In genomic region chr19:55599468-55600335, GRCh38 we compare ENCODE assay signal across 1 cellular context.
TF ChIP-seq lines count a peak whose summit lies in the region.

TSS of gene FIZ1 (minus strand) at chr19:55599517. CDS start at chr19:55597865, 1,652 bp downstream.
TSS of gene ZNF524 (plus strand) at chr19:55600288. CDS start at chr19:55602113, 1,825 bp downstream.

TF ChIP-seq in HEK293, 187 proteins besides CTCF, POLR2A, EP300 and RAD21 (continued from another document and continues in another):
- no peak for TF ChIP-seq INSM2 (tag by site-specific recombination; IDR thresholded peaks at IDR 0.05)
- TF ChIP-seq ZNF629 (tag by site-specific recombination; IDR thresholded peaks at IDR 0.05) = peak; percentile 83
- TF ChIP-seq, protein P1, sequence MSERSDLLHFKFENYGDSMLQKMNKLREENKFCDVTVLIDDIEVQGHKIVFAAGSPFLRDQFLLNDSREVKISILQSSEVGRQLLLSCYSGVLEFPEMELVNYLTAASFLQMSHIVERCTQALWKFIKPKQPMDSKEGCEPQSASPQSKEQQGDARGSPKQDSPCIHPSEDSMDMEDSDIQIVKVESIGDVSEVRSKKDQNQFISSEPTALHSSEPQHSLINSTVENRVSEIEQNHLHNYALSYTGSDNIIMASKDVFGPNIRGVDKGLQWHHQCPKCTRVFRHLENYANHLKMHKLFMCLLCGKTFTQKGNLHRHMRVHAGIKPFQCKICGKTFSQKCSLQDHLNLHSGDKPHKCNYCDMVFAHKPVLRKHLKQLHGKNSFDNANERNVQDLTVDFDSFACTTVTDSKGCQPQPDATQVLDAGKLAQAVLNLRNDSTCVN (tag by site-specific recombination; optimal IDR thresholded peaks at IDR 0.05) = peak; percentile 86
- TF ChIP-seq ZNF501 (tag by site-specific recombination; IDR thresholded peaks at IDR 0.05) = peak; percentile 15
- TF ChIP-seq ZNF600 (tag by site-specific recombination; IDR thresholded peaks at IDR 0.05) = no peak
- TF ChIP-seq, protein P2, sequence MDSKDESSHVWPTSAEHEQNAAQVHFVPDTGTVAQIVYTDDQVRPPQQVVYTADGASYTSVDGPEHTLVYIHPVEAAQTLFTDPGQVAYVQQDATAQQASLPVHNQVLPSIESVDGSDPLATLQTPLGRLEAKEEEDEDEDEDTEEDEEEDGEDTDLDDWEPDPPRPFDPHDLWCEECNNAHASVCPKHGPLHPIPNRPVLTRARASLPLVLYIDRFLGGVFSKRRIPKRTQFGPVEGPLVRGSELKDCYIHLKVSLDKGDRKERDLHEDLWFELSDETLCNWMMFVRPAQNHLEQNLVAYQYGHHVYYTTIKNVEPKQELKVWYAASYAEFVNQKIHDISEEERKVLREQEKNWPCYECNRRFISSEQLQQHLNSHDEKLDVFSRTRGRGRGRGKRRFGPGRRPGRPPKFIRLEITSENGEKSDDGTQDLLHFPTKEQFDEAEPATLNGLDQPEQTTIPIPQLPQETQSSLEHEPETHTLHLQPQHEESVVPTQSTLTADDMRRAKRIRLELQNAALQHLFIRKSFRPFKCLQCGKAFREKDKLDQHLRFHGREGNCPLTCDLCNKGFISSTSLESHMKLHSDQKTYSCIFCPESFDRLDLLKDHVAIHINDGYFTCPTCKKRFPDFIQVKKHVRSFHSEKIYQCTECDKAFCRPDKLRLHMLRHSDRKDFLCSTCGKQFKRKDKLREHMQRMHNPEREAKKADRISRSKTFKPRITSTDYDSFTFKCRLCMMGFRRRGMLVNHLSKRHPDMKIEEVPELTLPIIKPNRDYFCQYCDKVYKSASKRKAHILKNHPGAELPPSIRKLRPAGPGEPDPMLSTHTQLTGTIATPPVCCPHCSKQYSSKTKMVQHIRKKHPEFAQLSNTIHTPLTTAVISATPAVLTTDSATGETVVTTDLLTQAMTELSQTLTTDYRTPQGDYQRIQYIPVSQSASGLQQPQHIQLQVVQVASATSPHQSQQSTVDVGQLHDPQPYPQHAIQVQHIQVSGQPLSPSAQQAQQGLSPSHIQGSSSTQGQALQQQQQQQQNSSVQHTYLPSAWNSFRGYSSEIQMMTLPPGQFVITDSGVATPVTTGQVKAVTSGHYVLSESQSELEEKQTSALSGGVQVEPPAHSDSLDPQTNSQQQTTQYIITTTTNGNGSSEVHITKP (tag by site-specific recombination; IDR thresholded peaks at IDR 0.05) = peak; percentile 80
- peak; percentile 51; the same call in 1 of the 2 replicates for TF ChIP-seq ZNF843 (tag by site-specific recombination; IDR thresholded peaks at IDR 0.05)
- no peak for TF ChIP-seq ZNF175 (tag by site-specific recombination; IDR thresholded peaks at IDR 0.05)
- no peak; the same call in 1 of the 2 replicates for TF ChIP-seq ZSCAN16 (tag by site-specific recombination; IDR thresholded peaks at IDR 0.05)
- TF ChIP-seq ZNF155 (tag by site-specific recombination; IDR thresholded peaks at IDR 0.05) = no peak
- TF ChIP-seq ZNF544 (tag by site-specific recombination; IDR thresholded peaks at IDR 0.05) = no peak
- no peak for TF ChIP-seq ZNF174 (tag by site-specific recombination; IDR thresholded peaks at IDR 0.05)
- TF ChIP-seq ZNF660 (tag by site-specific recombination; IDR thresholded peaks at IDR 0.05) = peak; percentile 76
- TF ChIP-seq ZNF2 (tag by site-specific recombination; IDR thresholded peaks at IDR 0.05) = peak; percentile 68; the same call in 1 of the 2 replicates
- TF ChIP-seq TCF7L2 (IDR thresholded peaks at IDR 0.05; ENCODE audit: borderline replicate concordance, low read depth, low read length) = no peak
- peak; percentile 98 for TF ChIP-seq PATZ1 (tag by site-specific recombination; IDR thresholded peaks at IDR 0.05)
- peak; percentile 68; the same call in 1 of the 2 replicates for TF ChIP-seq ZFP37 (tag by site-specific recombination; IDR thresholded peaks at IDR 0.05)
- TF ChIP-seq ZNF26 (tag by site-specific recombination; IDR thresholded peaks at IDR 0.05) = no peak
- no peak for TF ChIP-seq ZNF23 (tag by site-specific recombination; IDR thresholded peaks at IDR 0.05; ENCODE audit: borderline replicate concordance)
- peak; percentile 62 for TF ChIP-seq ZNF513 (tag by site-specific recombination; IDR thresholded peaks at IDR 0.05)
- TF ChIP-seq ZNF239 (tag by site-specific recombination; IDR thresholded peaks at IDR 0.05) = no peak
- TF ChIP-seq MYNN (tag by site-specific recombination; IDR thresholded peaks at IDR 0.05; ENCODE audit: borderline replicate concordance) = no peak
- no peak for TF ChIP-seq ZNF16 (tag by site-specific recombination; IDR thresholded peaks at IDR 0.05; ENCODE audit: low read depth)
- TF ChIP-seq SETDB1 (IDR thresholded peaks at IDR 0.05; ENCODE audit: insufficient read length, low read length) = no peak
- no peak for TF ChIP-seq ZNF266 (tag by site-specific recombination; IDR thresholded peaks at IDR 0.05; ENCODE audit: low read depth)
- TF ChIP-seq ZNF639 (tag by site-specific recombination; IDR thresholded peaks at IDR 0.05) = peak; percentile 76
- peak; percentile 81 for TF ChIP-seq ZFHX2 (tag by site-specific recombination; conservative IDR thresholded peaks at IDR 0.05)
- no peak for TF ChIP-seq ZNF473 (tag by site-specific recombination; IDR thresholded peaks at IDR 0.05)
- no peak for TF ChIP-seq ZNF530 (tag by site-specific recombination; IDR thresholded peaks at IDR 0.05; ENCODE audit: low read depth)
- TF ChIP-seq, protein P3, sequence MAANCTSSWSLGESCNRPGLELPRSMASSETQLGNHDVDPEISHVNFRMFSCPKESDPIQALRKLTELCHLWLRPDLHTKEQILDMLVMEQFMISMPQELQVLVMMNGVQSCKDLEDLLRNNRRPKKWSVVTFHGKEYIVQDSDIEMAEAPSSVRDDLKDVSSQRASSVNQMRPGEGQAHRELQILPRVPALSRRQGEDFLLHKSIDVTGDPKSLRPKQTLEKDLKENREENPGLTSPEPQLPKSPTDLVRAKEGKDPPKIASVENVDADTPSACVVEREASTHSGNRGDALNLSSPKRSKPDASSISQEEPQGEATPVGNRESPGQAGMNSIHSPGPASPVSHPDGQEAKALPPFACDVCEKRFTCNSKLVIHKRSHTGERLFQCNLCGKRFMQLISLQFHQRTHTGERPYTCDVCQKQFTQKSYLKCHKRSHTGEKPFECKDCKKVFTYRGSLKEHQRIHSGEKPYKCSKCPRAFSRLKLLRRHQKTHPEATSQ (tag by site-specific recombination; IDR thresholded peaks at IDR 0.05) = 0 out of 2 replicates have a peak, but pooled peaks have one; percentile 58
- TF ChIP-seq BCL11A (tag by site-specific recombination; IDR thresholded peaks at IDR 0.05; ENCODE audit: low read depth) = no peak
- TF ChIP-seq, protein P4, sequence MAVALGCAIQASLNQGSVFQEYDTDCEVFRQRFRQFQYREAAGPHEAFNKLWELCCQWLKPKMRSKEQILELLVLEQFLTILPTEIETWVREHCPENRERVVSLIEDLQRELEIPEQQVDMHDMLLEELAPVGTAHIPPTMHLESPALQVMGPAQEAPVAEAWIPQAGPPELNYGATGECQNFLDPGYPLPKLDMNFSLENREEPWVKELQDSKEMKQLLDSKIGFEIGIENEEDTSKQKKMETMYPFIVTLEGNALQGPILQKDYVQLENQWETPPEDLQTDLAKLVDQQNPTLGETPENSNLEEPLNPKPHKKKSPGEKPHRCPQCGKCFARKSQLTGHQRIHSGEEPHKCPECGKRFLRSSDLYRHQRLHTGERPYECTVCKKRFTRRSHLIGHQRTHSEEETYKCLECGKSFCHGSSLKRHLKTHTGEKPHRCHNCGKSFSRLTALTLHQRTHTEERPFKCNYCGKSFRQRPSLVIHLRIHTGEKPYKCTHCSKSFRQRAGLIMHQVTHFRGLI (tag by site-specific recombination; IDR thresholded peaks at IDR 0.05) = 0 out of 2 replicates have a peak, but pooled peaks have one; percentile 31
- TF ChIP-seq ZNF366 (tag by site-specific recombination; conservative IDR thresholded peaks at IDR 0.05) = peak; percentile 100
- peak; percentile 97 for TF ChIP-seq KLF7 (tag by site-specific recombination; IDR thresholded peaks at IDR 0.05; ENCODE audit: borderline replicate concordance)
- TF ChIP-seq, protein P5, sequence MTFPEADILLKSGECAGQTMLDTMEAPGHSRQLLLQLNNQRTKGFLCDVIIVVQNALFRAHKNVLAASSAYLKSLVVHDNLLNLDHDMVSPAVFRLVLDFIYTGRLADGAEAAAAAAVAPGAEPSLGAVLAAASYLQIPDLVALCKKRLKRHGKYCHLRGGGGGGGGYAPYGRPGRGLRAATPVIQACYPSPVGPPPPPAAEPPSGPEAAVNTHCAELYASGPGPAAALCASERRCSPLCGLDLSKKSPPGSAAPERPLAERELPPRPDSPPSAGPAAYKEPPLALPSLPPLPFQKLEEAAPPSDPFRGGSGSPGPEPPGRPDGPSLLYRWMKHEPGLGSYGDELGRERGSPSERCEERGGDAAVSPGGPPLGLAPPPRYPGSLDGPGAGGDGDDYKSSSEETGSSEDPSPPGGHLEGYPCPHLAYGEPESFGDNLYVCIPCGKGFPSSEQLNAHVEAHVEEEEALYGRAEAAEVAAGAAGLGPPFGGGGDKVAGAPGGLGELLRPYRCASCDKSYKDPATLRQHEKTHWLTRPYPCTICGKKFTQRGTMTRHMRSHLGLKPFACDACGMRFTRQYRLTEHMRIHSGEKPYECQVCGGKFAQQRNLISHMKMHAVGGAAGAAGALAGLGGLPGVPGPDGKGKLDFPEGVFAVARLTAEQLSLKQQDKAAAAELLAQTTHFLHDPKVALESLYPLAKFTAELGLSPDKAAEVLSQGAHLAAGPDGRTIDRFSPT (tag by site-specific recombination; IDR thresholded peaks at IDR 0.05) = peak; percentile 66; the same call in 1 of the 2 replicates
- peak; percentile 39; the same call in 1 of the 2 replicates for TF ChIP-seq ZSCAN23 (tag by site-specific recombination; IDR thresholded peaks at IDR 0.05)
- no peak for TF ChIP-seq ZNF560 (tag by site-specific recombination; IDR thresholded peaks at IDR 0.05; ENCODE audit: borderline replicate concordance)
- TF ChIP-seq ZSCAN30 (tag by site-specific recombination; IDR thresholded peaks at IDR 0.05) = peak; percentile 55; the same call in 1 of the 2 replicates
